ENCODE assay signal across 3 cellular contexts in genomic region chr18:35519148-35519899, GRCh38.
TF ChIP-seq lines count a peak whose summit lies in the region.

No MANE protein-coding gene starts in this region.

TF ChIP-seq in HEK293T, 16 proteins besides CTCF, POLR2A, EP300 and RAD21:
- TF ChIP-seq BHLHE40 (IDR thresholded peaks at IDR 0.05; ENCODE audit: borderline replicate concordance) (no peak), LEF1 (IDR thresholded peaks at IDR 0.05; ENCODE audit: borderline replicate concordance) (no peak), FOXM1 (IDR thresholded peaks at IDR 0.05; ENCODE audit: borderline replicate concordance) (no peak), CTBP1 (IDR thresholded peaks at IDR 0.05; ENCODE audit: borderline replicate concordance) (no peak), L3MBTL2 (conservative IDR thresholded peaks at IDR 0.05) (no peak), SUZ12 (IDR thresholded peaks at IDR 0.05) (no peak), ZNF384 (IDR thresholded peaks at IDR 0.05) (no peak), ARNT (IDR thresholded peaks at IDR 0.05) (no peak), ELF4 (IDR thresholded peaks at IDR 0.05) (no peak)
- TF ChIP-seq, protein P1, sequence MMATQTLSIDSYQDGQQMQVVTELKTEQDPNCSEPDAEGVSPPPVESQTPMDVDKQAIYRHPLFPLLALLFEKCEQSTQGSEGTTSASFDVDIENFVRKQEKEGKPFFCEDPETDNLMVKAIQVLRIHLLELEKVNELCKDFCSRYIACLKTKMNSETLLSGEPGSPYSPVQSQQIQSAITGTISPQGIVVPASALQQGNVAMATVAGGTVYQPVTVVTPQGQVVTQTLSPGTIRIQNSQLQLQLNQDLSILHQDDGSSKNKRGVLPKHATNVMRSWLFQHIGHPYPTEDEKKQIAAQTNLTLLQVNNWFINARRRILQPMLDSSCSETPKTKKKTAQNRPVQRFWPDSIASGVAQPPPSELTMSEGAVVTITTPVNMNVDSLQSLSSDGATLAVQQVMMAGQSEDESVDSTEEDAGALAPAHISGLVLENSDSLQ (IDR thresholded peaks at IDR 0.05) = no peak

TF ChIP-seq in IMR-90, 13 proteins besides CTCF, POLR2A, EP300 and RAD21:
- no peak for TF ChIP-seq BHLHE40 (IDR thresholded peaks at IDR 0.05; ENCODE audit: low read depth, low read length)
- peak; percentile 59 for TF ChIP-seq CEBPB (IDR thresholded peaks at IDR 0.05; ENCODE audit: low read depth, low read length)

TF ChIP-seq in H1, 55 proteins besides CTCF, POLR2A, EP300 and RAD21:
- no peak for TF ChIP-seq RBBP5 (IDR thresholded peaks at IDR 0.05; ENCODE audit: borderline replicate concordance, low read depth, low read length)
- 0 out of 2 replicates have a peak, but pooled peaks have one; percentile 7 for TF ChIP-seq CEBPB (IDR thresholded peaks at IDR 0.05; ENCODE audit: low read depth, low read length)
